Comparison of ENCODE assay signal across 9 cellular contexts in genomic region chr1:164786980-164787833, GRCh38.
DNase-seq lines count a peak whose midpoint lies in the region; ATAC-seq, FAIRE-seq and TF ChIP-seq lines count a peak whose summit lies in the region.
"Had no signal": no experiment of that assay in that cellular context is flagged by ENCODE, and none has a peak within 500 bp of the region (broad histone marks: within the 10 kb centered on the region; RNA-seq: fewer than 3 reads in every experiment).

No MANE protein-coding gene starts in this region.

- H3K27ac Mint-ChIP-seq in T-helper 17 cell: no peak overlapping the region
- H3K27ac Mint-ChIP-seq in astrocyte (ENCODE audit: unreplicated experiment): peak overlapping the region; percentile 31

- H3K27me3 Mint-ChIP-seq in T-helper 17 cell: peaks cover 40% of the 10 kb centered on the region
- no peaks in the 10 kb centered on the region for H3K27me3 Mint-ChIP-seq in astrocyte (ENCODE audit: low read depth, unreplicated experiment)

- peak; percentile 64 to 78 for DNase-seq in NCI-H524 (lab: John Stamatoyannopoulos, UW)
- no peak for DNase-seq in NCI-H524 treated with DMSO at 0.1 percent for 48 hours (lab: John Stamatoyannopoulos, UW)
- peak; percentile 89 for DNase-seq in NCI-H146 (lab: John Stamatoyannopoulos, UW)
- DNase-seq in T-helper 17 cell: peak in 2 of 3 donors; percentile 20 to 22
- DNase-seq in astrocyte (ENCODE audit: low read depth): peak; percentile 41
- peak; percentile 80 to 84 for DNase-seq in hippocampal formation (lab: John Stamatoyannopoulos, UW)
- peak; percentile 90 for DNase-seq in sciatic nerve (ENCODE audit: low spot score)

- peak overlapping the region; percentile 32 for H3K4me2 ChIP-seq in astrocyte (ENCODE audit: low read length)
- H3K4me2 ChIP-seq: BLaER1 treated with 17β-estradiol and CSF1 and Interleukin-3, amounts not matched to agents 10 nM and 100 nM had no signal

- peaks cover 2% of the 10 kb centered on the region for H3K4me1 Mint-ChIP-seq in T-helper 17 cell
- H3K4me1 Mint-ChIP-seq in astrocyte (ENCODE audit: low read depth, unreplicated experiment): peaks cover 16% of the 10 kb centered on the region

- peaks cover 3% of the 10 kb centered on the region for H3K79me2 ChIP-seq in astrocyte (ENCODE audit: insufficient read depth, low read length)

- no peaks in the 10 kb centered on the region for H3K9me3 Mint-ChIP-seq in astrocyte (ENCODE audit: unreplicated experiment)

- no peak for FAIRE-seq in astrocyte (lab: Jason Lieb, UNC)

- peak; percentile 99 for ATAC-seq in HG02870 (IDR thresholded peaks at IDR 0.05; ENCODE audit: unreplicated experiment)
- peak; percentile 65 for ATAC-seq in T-helper 17 cell
- ATAC-seq in sciatic nerve: peak; percentile 90

- H3K27me3 ChIP-seq in astrocyte (ENCODE audit: insufficient read depth, low read length): peaks cover 4% of the 10 kb centered on the region

- no peaks in the 10 kb centered on the region for H3K9me3 ChIP-seq in T-helper 17 cell (ENCODE audit: control insufficient read depth, low read length, poor library complexity, severe bottlenecking)
- H3K9me3 ChIP-seq in astrocyte (ENCODE audit: insufficient read depth, low read depth, low read length): no peaks in the 10 kb centered on the region
- H3K9me3 ChIP-seq: BLaER1 treated with 17β-estradiol and CSF1 and Interleukin-3, amounts not matched to agents 10 nM and 100 nM had no signal

- peaks cover 2% of the 10 kb centered on the region for H3K36me3 Mint-ChIP-seq in T-helper 17 cell (ENCODE audit: low read depth)
- H3K36me3 Mint-ChIP-seq in astrocyte (ENCODE audit: low read depth, unreplicated experiment): peaks cover 4% of the 10 kb centered on the region

- TF ChIP-seq CTCF in astrocyte (IDR thresholded peaks at IDR 0.05; ENCODE audit: insufficient read depth, low read depth, low read length): peak; percentile 93

- H2AFZ ChIP-seq in astrocyte (ENCODE audit: low read depth, low read length): no peak overlapping the region

- H3K36me3 ChIP-seq in astrocyte (ENCODE audit: insufficient read depth, low read length): no peaks in the 10 kb centered on the region

- intact Hi-C loops in sciatic nerve (cut with DNase I): no loop called here

- H3K4me3 ChIP-seq in astrocyte (ENCODE audit: insufficient read depth, low read depth, low read length): no peak overlapping the region
- H3K4me3 ChIP-seq: BLaER1 treated with 17β-estradiol and CSF1 and Interleukin-3, amounts not matched to agents 10 nM and 100 nM had no signal

- no peak overlapping the region for H3K9ac ChIP-seq in astrocyte (ENCODE audit: low read length)
- H3K9ac ChIP-seq: BLaER1 treated with 17β-estradiol and CSF1 and Interleukin-3, amounts not matched to agents 10 nM and 100 nM had no signal

- H3K4me3 Mint-ChIP-seq in T-helper 17 cell (no peak overlapping the region), astrocyte (ENCODE audit: unreplicated experiment) (no peak overlapping the region)

- no peaks in the 10 kb centered on the region for H4K20me1 ChIP-seq in astrocyte (ENCODE audit: insufficient read depth, low read length)

- H3K4me1 ChIP-seq in astrocyte (ENCODE audit: insufficient read depth, low read length): peaks cover 4% of the 10 kb centered on the region

- H3K27ac ChIP-seq in astrocyte (ENCODE audit: low read depth, low read length): no peak overlapping the region
- H3K27ac ChIP-seq: BLaER1 treated with 17β-estradiol and CSF1 and Interleukin-3, amounts not matched to agents 10 nM and 100 nM had no signal
